In the genomic region with DNA sequence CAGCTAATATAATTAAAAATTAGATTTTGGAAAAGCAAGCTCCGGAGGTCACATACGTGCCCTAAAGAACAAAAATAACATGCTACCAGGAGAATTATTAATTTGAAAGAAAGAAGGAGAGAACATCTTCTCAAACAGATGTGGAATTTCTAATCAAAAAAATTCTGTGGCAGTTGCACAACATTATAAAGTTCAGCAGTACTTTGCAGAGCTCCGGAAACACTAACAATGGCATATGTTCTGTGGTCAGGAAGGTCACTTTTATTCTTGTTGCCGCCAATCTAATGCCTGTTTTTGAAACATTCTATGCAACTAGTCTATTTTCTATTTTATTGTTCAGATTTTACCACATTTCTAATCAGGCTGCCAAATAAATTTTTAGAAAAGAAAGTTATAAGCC, we compare ENCODE assay signal across 3 cellular contexts.
A peak's percentile ranks its signal among the peaks of the same experiment; 100 is the strongest.
TF ChIP-seq lines count a peak whose summit lies in the region.

No MANE protein-coding gene starts in this region.

TF ChIP-seq in liver, 16 proteins besides CTCF, POLR2A, EP300 and RAD21:
- TF ChIP-seq TAF1 (conservative IDR thresholded peaks at IDR 0.05) (no peak), NR2F2 (IDR thresholded peaks at IDR 0.05) (peak; percentile 83), GABPA (IDR thresholded peaks at IDR 0.05 in 1 of 2, conservative IDR thresholded peaks at IDR 0.05 in 1 of 2) (no peak)

TF ChIP-seq in HepG2, 621 proteins besides CTCF, POLR2A, EP300 and RAD21:
- TF ChIP-seq NCOA1 (CRISPR knock-in tag; IDR thresholded peaks at IDR 0.05) (no peak), HNF4A (CRISPR knock-in tag; IDR thresholded peaks at IDR 0.05) (no peak), PRMT3 (CRISPR knock-in tag; IDR thresholded peaks at IDR 0.05; ENCODE audit: borderline replicate concordance, low read depth) (no peak), ZNF530 (CRISPR knock-in tag; IDR thresholded peaks at IDR 0.05; ENCODE audit: low read depth) (no peak), HNF4G (IDR thresholded peaks at IDR 0.05; ENCODE audit: borderline replicate concordance, low read depth, low read length) (no peak), HNF4G (CRISPR knock-in tag; IDR thresholded peaks at IDR 0.05; ENCODE audit: borderline replicate concordance, low read depth) (no peak)
- TF ChIP-seq, protein P1, sequence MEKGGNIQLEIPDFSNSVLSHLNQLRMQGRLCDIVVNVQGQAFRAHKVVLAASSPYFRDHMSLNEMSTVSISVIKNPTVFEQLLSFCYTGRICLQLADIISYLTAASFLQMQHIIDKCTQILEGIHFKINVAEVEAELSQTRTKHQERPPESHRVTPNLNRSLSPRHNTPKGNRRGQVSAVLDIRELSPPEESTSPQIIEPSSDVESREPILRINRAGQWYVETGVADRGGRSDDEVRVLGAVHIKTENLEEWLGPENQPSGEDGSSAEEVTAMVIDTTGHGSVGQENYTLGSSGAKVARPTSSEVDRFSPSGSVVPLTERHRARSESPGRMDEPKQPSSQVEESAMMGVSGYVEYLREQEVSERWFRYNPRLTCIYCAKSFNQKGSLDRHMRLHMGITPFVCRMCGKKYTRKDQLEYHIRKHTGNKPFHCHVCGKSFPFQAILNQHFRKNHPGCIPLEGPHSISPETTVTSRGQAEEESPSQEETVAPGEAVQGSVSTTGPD (CRISPR knock-in tag; IDR thresholded peaks at IDR 0.05), result no peak
- TF ChIP-seq, protein P2, sequence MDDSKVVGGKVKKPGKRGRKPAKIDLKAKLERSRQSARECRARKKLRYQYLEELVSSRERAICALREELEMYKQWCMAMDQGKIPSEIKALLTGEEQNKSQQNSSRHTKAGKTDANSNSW (CRISPR knock-in tag; IDR thresholded peaks at IDR 0.05; ENCODE audit: borderline replicate concordance), result no peak
- TF ChIP-seq, protein P3, sequence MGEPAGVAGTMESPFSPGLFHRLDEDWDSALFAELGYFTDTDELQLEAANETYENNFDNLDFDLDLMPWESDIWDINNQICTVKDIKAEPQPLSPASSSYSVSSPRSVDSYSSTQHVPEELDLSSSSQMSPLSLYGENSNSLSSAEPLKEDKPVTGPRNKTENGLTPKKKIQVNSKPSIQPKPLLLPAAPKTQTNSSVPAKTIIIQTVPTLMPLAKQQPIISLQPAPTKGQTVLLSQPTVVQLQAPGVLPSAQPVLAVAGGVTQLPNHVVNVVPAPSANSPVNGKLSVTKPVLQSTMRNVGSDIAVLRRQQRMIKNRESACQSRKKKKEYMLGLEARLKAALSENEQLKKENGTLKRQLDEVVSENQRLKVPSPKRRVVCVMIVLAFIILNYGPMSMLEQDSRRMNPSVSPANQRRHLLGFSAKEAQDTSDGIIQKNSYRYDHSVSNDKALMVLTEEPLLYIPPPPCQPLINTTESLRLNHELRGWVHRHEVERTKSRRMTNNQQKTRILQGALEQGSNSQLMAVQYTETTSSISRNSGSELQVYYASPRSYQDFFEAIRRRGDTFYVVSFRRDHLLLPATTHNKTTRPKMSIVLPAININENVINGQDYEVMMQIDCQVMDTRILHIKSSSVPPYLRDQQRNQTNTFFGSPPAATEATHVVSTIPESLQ (CRISPR knock-in tag; conservative IDR thresholded peaks at IDR 0.05), result no peak

TF ChIP-seq in endothelial cell of umbilical vein, 7 proteins besides CTCF, POLR2A, EP300 and RAD21:
- TF ChIP-seq GATA2 (IDR thresholded peaks at IDR 0.05; ENCODE audit: insufficient read depth, insufficient read length, low read depth, low read length), result no peak
- no peak for TF ChIP-seq FOS (IDR thresholded peaks at IDR 0.05; ENCODE audit: borderline replicate concordance, insufficient read depth, low read length)
- TF ChIP-seq EZH2 (IDR thresholded peaks at IDR 0.05; ENCODE audit: borderline replicate concordance, low read depth, low read length, severe bottlenecking), result no peak
- TF ChIP-seq, protein P4, sequence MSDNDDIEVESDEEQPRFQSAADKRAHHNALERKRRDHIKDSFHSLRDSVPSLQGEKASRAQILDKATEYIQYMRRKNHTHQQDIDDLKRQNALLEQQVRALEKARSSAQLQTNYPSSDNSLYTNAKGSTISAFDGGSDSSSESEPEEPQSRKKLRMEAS (IDR thresholded peaks at IDR 0.05; ENCODE audit: insufficient read depth, insufficient read length), result no peak
- TF ChIP-seq JUN (IDR thresholded peaks at IDR 0.05; ENCODE audit: borderline replicate concordance, insufficient read depth, insufficient read length, low read depth), result no peak
- TF ChIP-seq MYC (IDR thresholded peaks at IDR 0.05; ENCODE audit: low read depth, low read length), result no peak
- no peak for TF ChIP-seq POLR2AphosphoS5 (IDR thresholded peaks at IDR 0.05; ENCODE audit: insufficient read depth, low read depth, low read length)
